1 cellular context compared by ENCODE assay signal in the genomic region with DNA sequence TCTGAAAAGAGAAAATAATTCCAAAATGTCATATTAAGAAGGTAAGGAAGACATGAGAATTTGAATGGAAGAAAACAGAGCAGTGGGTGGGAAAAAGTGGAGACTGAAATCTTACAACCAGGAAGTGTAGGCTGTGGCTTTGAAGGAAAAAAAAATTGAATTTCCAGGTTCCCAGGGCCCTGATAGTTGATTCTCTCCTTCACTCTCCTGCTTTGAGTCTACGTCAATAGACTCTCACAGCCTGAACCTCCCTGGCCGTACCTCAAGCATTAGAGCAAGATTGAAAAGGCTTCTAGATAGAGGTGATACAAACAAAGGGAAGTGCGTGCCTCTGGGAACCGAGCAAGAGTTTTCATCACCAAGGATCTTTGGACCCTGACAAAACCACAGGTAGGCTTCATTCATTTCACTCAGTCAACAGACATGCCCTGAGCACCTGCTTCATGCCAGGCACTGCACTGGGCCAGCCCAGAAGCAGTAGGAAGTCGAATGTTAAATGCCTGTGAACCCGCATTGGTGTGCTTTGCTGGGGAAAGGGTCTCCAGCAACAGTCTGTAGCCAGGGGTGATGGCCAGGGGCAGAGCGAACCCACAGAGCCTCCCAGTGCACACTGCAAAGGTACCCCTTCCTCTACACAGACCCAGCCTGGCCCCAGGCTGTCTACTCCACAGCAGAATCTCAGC.
TF ChIP-seq lines count a peak whose summit lies in the region.

No MANE protein-coding gene starts in this region.

TF ChIP-seq in H1, 55 proteins besides CTCF, POLR2A, EP300 and RAD21 (continued from another document):
- TF ChIP-seq, protein P1, sequence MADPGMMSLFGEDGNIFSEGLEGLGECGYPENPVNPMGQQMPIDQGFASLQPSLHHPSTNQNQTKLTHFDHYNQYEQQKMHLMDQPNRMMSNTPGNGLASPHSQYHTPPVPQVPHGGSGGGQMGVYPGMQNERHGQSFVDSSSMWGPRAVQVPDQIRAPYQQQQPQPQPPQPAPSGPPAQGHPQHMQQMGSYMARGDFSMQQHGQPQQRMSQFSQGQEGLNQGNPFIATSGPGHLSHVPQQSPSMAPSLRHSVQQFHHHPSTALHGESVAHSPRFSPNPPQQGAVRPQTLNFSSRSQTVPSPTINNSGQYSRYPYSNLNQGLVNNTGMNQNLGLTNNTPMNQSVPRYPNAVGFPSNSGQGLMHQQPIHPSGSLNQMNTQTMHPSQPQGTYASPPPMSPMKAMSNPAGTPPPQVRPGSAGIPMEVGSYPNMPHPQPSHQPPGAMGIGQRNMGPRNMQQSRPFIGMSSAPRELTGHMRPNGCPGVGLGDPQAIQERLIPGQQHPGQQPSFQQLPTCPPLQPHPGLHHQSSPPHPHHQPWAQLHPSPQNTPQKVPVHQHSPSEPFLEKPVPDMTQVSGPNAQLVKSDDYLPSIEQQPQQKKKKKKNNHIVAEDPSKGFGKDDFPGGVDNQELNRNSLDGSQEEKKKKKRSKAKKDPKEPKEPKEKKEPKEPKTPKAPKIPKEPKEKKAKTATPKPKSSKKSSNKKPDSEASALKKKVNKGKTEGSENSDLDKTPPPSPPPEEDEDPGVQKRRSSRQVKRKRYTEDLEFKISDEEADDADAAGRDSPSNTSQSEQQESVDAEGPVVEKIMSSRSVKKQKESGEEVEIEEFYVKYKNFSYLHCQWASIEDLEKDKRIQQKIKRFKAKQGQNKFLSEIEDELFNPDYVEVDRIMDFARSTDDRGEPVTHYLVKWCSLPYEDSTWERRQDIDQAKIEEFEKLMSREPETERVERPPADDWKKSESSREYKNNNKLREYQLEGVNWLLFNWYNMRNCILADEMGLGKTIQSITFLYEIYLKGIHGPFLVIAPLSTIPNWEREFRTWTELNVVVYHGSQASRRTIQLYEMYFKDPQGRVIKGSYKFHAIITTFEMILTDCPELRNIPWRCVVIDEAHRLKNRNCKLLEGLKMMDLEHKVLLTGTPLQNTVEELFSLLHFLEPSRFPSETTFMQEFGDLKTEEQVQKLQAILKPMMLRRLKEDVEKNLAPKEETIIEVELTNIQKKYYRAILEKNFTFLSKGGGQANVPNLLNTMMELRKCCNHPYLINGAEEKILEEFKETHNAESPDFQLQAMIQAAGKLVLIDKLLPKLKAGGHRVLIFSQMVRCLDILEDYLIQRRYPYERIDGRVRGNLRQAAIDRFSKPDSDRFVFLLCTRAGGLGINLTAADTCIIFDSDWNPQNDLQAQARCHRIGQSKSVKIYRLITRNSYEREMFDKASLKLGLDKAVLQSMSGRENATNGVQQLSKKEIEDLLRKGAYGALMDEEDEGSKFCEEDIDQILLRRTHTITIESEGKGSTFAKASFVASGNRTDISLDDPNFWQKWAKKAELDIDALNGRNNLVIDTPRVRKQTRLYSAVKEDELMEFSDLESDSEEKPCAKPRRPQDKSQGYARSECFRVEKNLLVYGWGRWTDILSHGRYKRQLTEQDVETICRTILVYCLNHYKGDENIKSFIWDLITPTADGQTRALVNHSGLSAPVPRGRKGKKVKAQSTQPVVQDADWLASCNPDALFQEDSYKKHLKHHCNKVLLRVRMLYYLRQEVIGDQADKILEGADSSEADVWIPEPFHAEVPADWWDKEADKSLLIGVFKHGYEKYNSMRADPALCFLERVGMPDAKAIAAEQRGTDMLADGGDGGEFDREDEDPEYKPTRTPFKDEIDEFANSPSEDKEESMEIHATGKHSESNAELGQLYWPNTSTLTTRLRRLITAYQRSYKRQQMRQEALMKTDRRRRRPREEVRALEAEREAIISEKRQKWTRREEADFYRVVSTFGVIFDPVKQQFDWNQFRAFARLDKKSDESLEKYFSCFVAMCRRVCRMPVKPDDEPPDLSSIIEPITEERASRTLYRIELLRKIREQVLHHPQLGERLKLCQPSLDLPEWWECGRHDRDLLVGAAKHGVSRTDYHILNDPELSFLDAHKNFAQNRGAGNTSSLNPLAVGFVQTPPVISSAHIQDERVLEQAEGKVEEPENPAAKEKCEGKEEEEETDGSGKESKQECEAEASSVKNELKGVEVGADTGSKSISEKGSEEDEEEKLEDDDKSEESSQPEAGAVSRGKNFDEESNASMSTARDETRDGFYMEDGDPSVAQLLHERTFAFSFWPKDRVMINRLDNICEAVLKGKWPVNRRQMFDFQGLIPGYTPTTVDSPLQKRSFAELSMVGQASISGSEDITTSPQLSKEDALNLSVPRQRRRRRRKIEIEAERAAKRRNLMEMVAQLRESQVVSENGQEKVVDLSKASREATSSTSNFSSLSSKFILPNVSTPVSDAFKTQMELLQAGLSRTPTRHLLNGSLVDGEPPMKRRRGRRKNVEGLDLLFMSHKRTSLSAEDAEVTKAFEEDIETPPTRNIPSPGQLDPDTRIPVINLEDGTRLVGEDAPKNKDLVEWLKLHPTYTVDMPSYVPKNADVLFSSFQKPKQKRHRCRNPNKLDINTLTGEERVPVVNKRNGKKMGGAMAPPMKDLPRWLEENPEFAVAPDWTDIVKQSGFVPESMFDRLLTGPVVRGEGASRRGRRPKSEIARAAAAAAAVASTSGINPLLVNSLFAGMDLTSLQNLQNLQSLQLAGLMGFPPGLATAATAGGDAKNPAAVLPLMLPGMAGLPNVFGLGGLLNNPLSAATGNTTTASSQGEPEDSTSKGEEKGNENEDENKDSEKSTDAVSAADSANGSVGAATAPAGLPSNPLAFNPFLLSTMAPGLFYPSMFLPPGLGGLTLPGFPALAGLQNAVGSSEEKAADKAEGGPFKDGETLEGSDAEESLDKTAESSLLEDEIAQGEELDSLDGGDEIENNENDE (IDR thresholded peaks at IDR 0.05; ENCODE audit: insufficient replicate concordance, low read length): no peak
- no peak for TF ChIP-seq SRF (IDR thresholded peaks at IDR 0.05; ENCODE audit: low read depth, low read length)
